In the genomic region with DNA sequence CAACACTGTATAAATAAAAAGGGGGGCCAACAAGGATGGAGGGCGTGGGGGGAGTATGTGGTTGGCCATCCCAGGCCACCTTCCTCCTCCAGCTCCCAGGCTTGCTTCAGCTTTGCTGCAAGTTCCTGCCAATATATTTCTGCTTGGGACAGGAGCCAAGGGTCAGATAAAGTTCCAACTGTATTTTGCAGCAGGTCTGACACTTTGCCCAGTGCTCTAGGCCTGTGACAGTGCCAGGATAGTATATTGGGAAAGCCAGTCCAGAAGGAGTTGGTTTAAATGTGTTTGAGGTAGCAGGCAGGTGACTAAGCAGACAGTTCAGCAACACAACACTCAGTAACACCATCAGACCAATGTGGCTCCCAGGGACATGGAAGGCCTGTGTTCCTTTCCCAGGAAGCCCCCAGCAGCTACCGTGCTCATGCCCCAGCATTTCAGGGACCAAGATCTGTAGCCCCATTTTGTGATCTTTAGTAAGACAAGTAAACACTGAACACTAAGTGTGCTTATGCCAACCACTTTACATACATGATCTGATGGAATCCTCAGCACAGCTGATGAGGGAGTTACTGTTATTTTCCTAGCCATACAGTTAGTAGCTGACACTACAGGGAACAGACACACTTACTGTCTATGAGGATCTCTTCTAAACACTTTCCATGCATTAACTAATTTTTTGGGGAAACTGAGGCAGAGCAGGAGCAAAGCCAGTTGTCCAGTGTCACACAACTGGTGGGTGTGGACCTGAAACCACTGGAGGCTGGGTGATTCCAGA, we compare ENCODE assay signal across 1 cellular context.
TF ChIP-seq lines count a peak whose summit lies in the region.

No MANE protein-coding gene starts in this region.

TF ChIP-seq in liver, 16 proteins besides CTCF, POLR2A, EP300 and RAD21 (continued from another document):
- TF ChIP-seq, protein P1, sequence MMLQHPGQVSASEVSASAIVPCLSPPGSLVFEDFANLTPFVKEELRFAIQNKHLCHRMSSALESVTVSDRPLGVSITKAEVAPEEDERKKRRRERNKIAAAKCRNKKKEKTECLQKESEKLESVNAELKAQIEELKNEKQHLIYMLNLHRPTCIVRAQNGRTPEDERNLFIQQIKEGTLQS (IDR thresholded peaks at IDR 0.05), result no peak
- peak; percentile 52 for TF ChIP-seq TAF1 (conservative IDR thresholded peaks at IDR 0.05)
- peak; percentile 69 for TF ChIP-seq FOXA1 (IDR thresholded peaks at IDR 0.05)
- peak; percentile 85 for TF ChIP-seq NR2F2 (IDR thresholded peaks at IDR 0.05)
- TF ChIP-seq EGR1 (IDR thresholded peaks at IDR 0.05; ENCODE audit: low read depth in 2 of 2), result peak in 1 of 2 donors; percentile 9
